Comparison of ENCODE assay signal across 10 cellular contexts in the genomic region with DNA sequence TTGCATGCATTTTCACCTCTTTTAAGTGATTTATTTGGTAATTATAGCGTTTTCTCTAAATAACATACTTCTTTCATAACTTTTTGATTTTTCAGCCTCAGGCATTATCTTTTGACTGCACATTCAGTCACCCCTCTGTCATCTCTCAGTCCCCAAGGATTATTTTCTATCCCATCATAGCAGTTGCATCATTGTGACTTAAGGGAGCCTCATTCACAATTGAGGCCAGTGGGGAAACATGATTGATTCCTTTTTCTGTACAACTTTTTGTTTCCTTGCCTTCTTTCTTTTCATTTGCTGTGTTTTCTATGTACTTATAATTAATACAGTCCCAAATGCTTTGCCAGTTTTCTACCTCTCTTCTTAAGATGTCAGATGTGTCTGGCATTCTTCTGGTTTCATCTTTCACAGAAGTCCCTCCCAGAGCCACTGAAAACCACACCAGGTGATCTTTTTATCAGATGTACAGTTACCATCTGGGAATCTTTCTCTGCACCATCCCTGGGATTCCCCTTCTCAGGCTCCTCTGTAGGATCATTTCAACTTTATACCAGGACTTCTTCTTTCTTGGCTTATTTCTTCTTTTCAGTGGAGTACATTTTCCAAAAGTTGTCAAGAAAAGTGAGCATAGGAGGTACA.
DNase-seq lines count a peak whose midpoint lies in the region; ATAC-seq and TF ChIP-seq lines count a peak whose summit lies in the region.
"Had no signal": no experiment of that assay in that cellular context is flagged by ENCODE, and none has a peak within 500 bp of the region (broad histone marks: within the 10 kb centered on the region; RNA-seq: fewer than 3 reads in every experiment).

No MANE protein-coding gene starts in this region.

- peak; percentile 51 for ATAC-seq in GM18870 (IDR thresholded peaks at IDR 0.05; ENCODE audit: unreplicated experiment)
- ATAC-seq: activated CD8-positive, alpha-beta T cell treated with anti-CD3 and anti-CD28 coated beads, Interleukin-2, amount 10 ng/mL, durations not matched to agents 7 days and 5 days had no signal

- H3K9me3 ChIP-seq in neuronal stem cell (replicated peaks in 1 of 2; ENCODE audit: control insufficient read depth in 2 of 2, insufficient read depth in 1 of 2, low read depth in 1 of 2, low read length in 2 of 2), result no peaks in the 10 kb centered on the region

- no peak overlapping the region for H2BK120ac ChIP-seq in neuronal stem cell (ENCODE audit: low read depth, low read length)

- no peak overlapping the region for H4K8ac ChIP-seq in neuronal stem cell (ENCODE audit: low read depth, low read length)

- WGBS in neuronal stem cell (ENCODE audit: extremely low coverage in 2 of 2, insufficient read length in 2 of 2, insufficient replicate concordance in 1 of 2), 2 donors, result no CpG with 5 or more reads among the region's 1 CpG

- H2BK12ac ChIP-seq in neuronal stem cell (ENCODE audit: low read length), result no peak overlapping the region

- DNase-seq in RPMI7951 (ENCODE audit: low read depth) (peak; percentile 18), epithelial cell of esophagus (ENCODE audit: low read depth) (peak; percentile 10), neuronal stem cell (ENCODE audit: low spot score) (no peak), HuH-7 (ENCODE audit: low spot score) (no peak), NCI-H524 treated with DMSO at 0.1 percent for 48 hours (lab: John Stamatoyannopoulos, UW) (no peak), RKO (ENCODE audit: low spot score) (no peak), cerebellar cortex (ENCODE audit: low spot score) (no peak)
- DNase-seq: activated CD8-positive, alpha-beta T cell treated with anti-CD3 and anti-CD28 coated beads, Interleukin-2, amount 10 ng/mL, durations not matched to agents 7 days and 5 days; NCI-H187 treated with DMSO at 0.1 percent for 48 hours had no signal

- H3K14ac ChIP-seq in neuronal stem cell (ENCODE audit: low read length), result no peak overlapping the region

- no peak overlapping the region for H3K27ac ChIP-seq in neuronal stem cell (replicated peaks; ENCODE audit: low read length)

- H3K4me2 ChIP-seq in neuronal stem cell (ENCODE audit: insufficient read depth, low read length, poor library complexity, severe bottlenecking), result no peak overlapping the region

- H3K23ac ChIP-seq in neuronal stem cell (ENCODE audit: low read depth, low read length, poor library complexity), result no peak overlapping the region

- H3K4ac ChIP-seq in neuronal stem cell (ENCODE audit: low read length), result no peak overlapping the region

- H4K91ac ChIP-seq in neuronal stem cell (ENCODE audit: low read depth, low read length, poor library complexity), result no peak overlapping the region

- no peak overlapping the region for H3K18ac ChIP-seq in neuronal stem cell (ENCODE audit: low read length)

- no peak overlapping the region for H2AK5ac ChIP-seq in neuronal stem cell (ENCODE audit: low read depth, low read length)

- no peak overlapping the region for H3K4me3 ChIP-seq in epithelial cell of esophagus (ENCODE audit: low read length)
- H3K4me3 ChIP-seq in neuronal stem cell (ENCODE audit: low read length in 2 of 2), result no peak overlapping the region

- no peak overlapping the region for H2BK5ac ChIP-seq in neuronal stem cell (ENCODE audit: low read length)

- no peak overlapping the region for H2BK15ac ChIP-seq in neuronal stem cell (ENCODE audit: low read length)

- H3K79me1 ChIP-seq in neuronal stem cell (ENCODE audit: low read depth, low read length), result no peaks in the 10 kb centered on the region

- no peaks in the 10 kb centered on the region for H3K36me3 ChIP-seq in neuronal stem cell (replicated peaks in 1 of 2; ENCODE audit: control insufficient read depth in 2 of 2, insufficient read depth in 2 of 2, low read length in 2 of 2)

- no peak overlapping the region for H3K9ac ChIP-seq in neuronal stem cell (ENCODE audit: low read depth, low read length, poor library complexity)

- no peaks in the 10 kb centered on the region for H3K4me1 ChIP-seq in neuronal stem cell (ENCODE audit: control insufficient read depth in 2 of 2, insufficient read depth in 1 of 2, low read depth in 1 of 2, low read length in 2 of 2)

- no peak for TF ChIP-seq CTCF in epithelial cell of esophagus (IDR thresholded peaks at IDR 0.05; ENCODE audit: insufficient read depth, low read depth, low read length, missing control alignments)

- H2AFZ ChIP-seq in neuronal stem cell (ENCODE audit: low read length), result peak overlapping the region; percentile 16

- no peaks in the 10 kb centered on the region for H3K27me3 ChIP-seq in neuronal stem cell (ENCODE audit: control insufficient read depth in 3 of 3, insufficient read depth in 3 of 3, low read depth in 1 of 3, low read length in 3 of 3)

Comparison
In these comparisons a context has a peak if more than half of its experiments do, and no peak if none do; other contexts are left out.
1. DNase-seq: peak in RPMI7951 (single experiment) and epithelial cell of esophagus (single experiment); none in neuronal stem cell (single experiment), HuH-7 (single experiment), NCI-H524 treated with DMSO at 0.1 percent for 48 hours (single experiment), RKO (single experiment) and cerebellar cortex (single experiment).